ENCODE assay signal across 26 cellular contexts in the genomic region with DNA sequence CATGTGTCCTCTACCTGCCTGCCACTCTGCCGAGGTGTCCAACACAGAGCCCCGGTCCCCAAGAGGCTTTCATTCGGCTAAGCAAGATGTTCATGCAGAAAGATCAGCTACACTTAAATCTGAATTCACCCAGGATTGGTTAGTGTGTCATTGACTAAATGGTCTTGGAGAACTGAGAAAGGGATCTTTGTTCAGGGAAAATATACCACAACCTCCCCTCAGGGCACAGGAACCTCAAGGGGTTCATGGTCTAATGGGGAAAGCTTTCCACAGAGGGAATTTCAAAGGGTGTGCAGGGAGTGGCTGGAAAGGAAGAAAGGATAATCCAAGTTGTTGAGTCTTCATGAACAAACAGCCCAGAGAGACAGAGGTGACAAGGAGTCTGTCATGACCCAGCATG.
"Had no signal": no experiment of that assay in that cellular context is flagged by ENCODE, and none has a peak within 500 bp of the region (broad histone marks: within the 10 kb centered on the region; RNA-seq: fewer than 3 reads in every experiment).

No MANE protein-coding gene starts in this region.

- H3K36me3 ChIP-seq: left ventricle myocardium inferior, ovary, prostate gland, stomach, thyroid gland, uterus had no signal

- DNase-seq: hypothalamus; immature natural killer cell; left ventricle myocardium inferior; mesendoderm; naive B cell; natural killer cell; nephron progenitor cell; ovary; posterior cingulate gyrus; retina; right cardiac atrium; stimulated activated CD4-positive, alpha-beta T cell treated with anti-CD3 and anti-CD28 coated beads, Interleukin-12 subunit alpha, Interleukin-12 subunit beta, amount 100 ng/mL, for 4 hours; stimulated activated CD4-positive, alpha-beta T cell treated with anti-CD3 and anti-CD28 coated beads, Interleukin-15, amount 100 ng/mL, for 24 hours; stimulated activated CD4-positive, alpha-beta T cell treated with anti-CD3 and anti-CD28 coated beads, Interleukin-2, amount 100 ng/mL, for 24 hours; stimulated activated CD4-positive, alpha-beta T cell treated with anti-CD3 and anti-CD28 coated beads, Interleukin-4, amount 100 ng/mL, for 1 hour; stimulated activated naive B cell treated with anti-CD40 and anti-IgM and Interleukin-4, amounts not matched to agents 10 μg/mL and 1 μg/mL and 100 μg/mL, for 72 hours; stimulated activated naive CD8-positive, alpha-beta T cell treated with anti-CD3 and anti-CD28 coated beads, Interleukin-15, Interleukin-2, amounts not matched to agents 100 U/mL and 50 U/mL, for 24 hours; stomach; testis; thyroid gland; uterus had no signal

- H3K4me3 ChIP-seq: left ventricle myocardium inferior, lung, ovary, prostate gland, skin epidermis, stomach, testis, thyroid gland, uterus had no signal

- H3K9me3 ChIP-seq: left ventricle myocardium inferior, ovary, prostate gland, testis, thyroid gland, uterus had no signal

- H3K27me3 ChIP-seq: ovary, testis, thyroid gland had no signal

- H3K27ac ChIP-seq: left ventricle myocardium inferior, ovary, prostate gland, skin epidermis, stomach, testis, thyroid gland, uterus had no signal

- H3K4me1 ChIP-seq: left ventricle myocardium inferior, prostate gland, stomach, testis, uterus had no signal

- FAIRE-seq: islet of Langerhans had no signal

- ATAC-seq: natural killer cell; right cardiac atrium; sciatic nerve; stimulated activated naive B cell treated with anti-CD40 and anti-IgM and Interleukin-4, amounts not matched to agents 10 μg/mL and 1 μg/mL and 100 μg/mL, for 72 hours; stimulated activated naive CD8-positive, alpha-beta T cell treated with anti-CD3 and anti-CD28 coated beads, Interleukin-15, Interleukin-2, amounts not matched to agents 100 U/mL and 50 U/mL, for 24 hours had no signal
